16 cellular contexts compared by ENCODE assay signal in genomic region chr5:92544567-92544966, GRCh38.
"Had no signal": no experiment of that assay in that cellular context is flagged by ENCODE, and none has a peak within 500 bp of the region (broad histone marks: within the 10 kb centered on the region; RNA-seq: fewer than 3 reads in every experiment).

No MANE protein-coding gene starts in this region.

- DNase-seq: activated CD4-positive, alpha-beta T cell treated with anti-CD3 and anti-CD28 coated beads, Interleukin-2, amount 10 ng/mL, durations not matched to agents 24 days and 14 days; activated naive CD4-positive, alpha-beta T cell; effector memory CD8-positive, alpha-beta T cell; heart right ventricle; islet precursor cell; left lung; retina; thyroid gland had no signal

- H3K36me3 Mint-ChIP-seq: memory B cell; stimulated activated effector memory CD8-positive, alpha-beta T cell treated with anti-CD3 and anti-CD28 coated beads, Interleukin-12 subunit alpha, Interleukin-12 subunit beta, amount 100 ng/mL, for 72 hours; WTC11 had no signal

- H3K27me3 Mint-ChIP-seq: activated CD4-positive, alpha-beta T cell treated with anti-CD3 and anti-CD28 coated beads, Interleukin-2, amount 10 ng/mL, durations not matched to agents 24 days and 14 days; central memory CD8-positive, alpha-beta T cell; dendritic cell treated with granulocyte-macrophage colony-stimulating factor and Interleukin-4, amounts not matched to agents 40 ng/mL and 50 ng/mL, for 4 days; effector memory CD8-positive, alpha-beta T cell; memory B cell had no signal

- H3K4me1 ChIP-seq: heart right ventricle, left lung, thyroid gland, vagina had no signal

- H3K27ac ChIP-seq: epithelial cell of prostate, heart right ventricle, left lung, thyroid gland, vagina had no signal

- H3K36me3 ChIP-seq: heart right ventricle, left lung, thyroid gland, vagina had no signal

- H3K27ac Mint-ChIP-seq: activated CD4-positive, alpha-beta T cell treated with anti-CD3 and anti-CD28 coated beads, Interleukin-2, amount 10 ng/mL, durations not matched to agents 24 days and 14 days; activated T-helper 1 cell treated with anti-CD3 and anti-CD28 coated beads, Interleukin-12 subunit alpha, Interleukin-12 subunit beta, Interleukin-2, Interleukin-4 antibody, amounts not matched to agents 30 ng/mL and 10 ng/mL and 1 ng/mL, durations not matched to agents 14 hours and 24 hours and 36 hours; dendritic cell treated with granulocyte-macrophage colony-stimulating factor and Interleukin-4, amounts not matched to agents 40 ng/mL and 50 ng/mL, for 4 days; effector memory CD8-positive, alpha-beta T cell; memory B cell; stimulated activated effector memory CD8-positive, alpha-beta T cell treated with anti-CD3 and anti-CD28 coated beads, Interleukin-12 subunit alpha, Interleukin-12 subunit beta, amount 100 ng/mL, for 72 hours; WTC11 had no signal

- H3K9me3 ChIP-seq: thyroid gland, vagina had no signal

- H3K4me1 Mint-ChIP-seq: activated CD4-positive, alpha-beta T cell treated with anti-CD3 and anti-CD28 coated beads, Interleukin-2, amount 10 ng/mL, durations not matched to agents 24 days and 14 days; central memory CD8-positive, alpha-beta T cell; memory B cell; stimulated activated effector memory CD8-positive, alpha-beta T cell treated with anti-CD3 and anti-CD28 coated beads, Interleukin-12 subunit alpha, Interleukin-12 subunit beta, amount 100 ng/mL, for 72 hours; WTC11 had no signal

- H3K9me3 Mint-ChIP-seq: activated T-helper 1 cell treated with anti-CD3 and anti-CD28 coated beads, Interleukin-12 subunit alpha, Interleukin-12 subunit beta, Interleukin-2, Interleukin-4 antibody, amounts not matched to agents 30 ng/mL and 10 ng/mL and 1 ng/mL, durations not matched to agents 14 hours and 24 hours and 36 hours; dendritic cell treated with granulocyte-macrophage colony-stimulating factor and Interleukin-4, amounts not matched to agents 40 ng/mL and 50 ng/mL, for 4 days; stimulated activated effector memory CD8-positive, alpha-beta T cell treated with anti-CD3 and anti-CD28 coated beads, Interleukin-12 subunit alpha, Interleukin-12 subunit beta, amount 100 ng/mL, for 72 hours had no signal

- H3K4me3 ChIP-seq: heart right ventricle, left lung, thyroid gland, vagina had no signal

- ATAC-seq: effector memory CD8-positive, alpha-beta T cell; heart right ventricle; stimulated activated effector memory CD8-positive, alpha-beta T cell treated with anti-CD3 and anti-CD28 coated beads, Interleukin-12 subunit alpha, Interleukin-12 subunit beta, amount 100 ng/mL, for 72 hours; WTC11 had no signal

- H3K4me3 Mint-ChIP-seq: activated CD4-positive, alpha-beta T cell treated with anti-CD3 and anti-CD28 coated beads, Interleukin-2, amount 10 ng/mL, durations not matched to agents 24 days and 14 days; activated T-helper 1 cell treated with anti-CD3 and anti-CD28 coated beads, Interleukin-12 subunit alpha, Interleukin-12 subunit beta, Interleukin-2, Interleukin-4 antibody, amounts not matched to agents 30 ng/mL and 10 ng/mL and 1 ng/mL, durations not matched to agents 14 hours and 24 hours and 36 hours; central memory CD8-positive, alpha-beta T cell; dendritic cell treated with granulocyte-macrophage colony-stimulating factor and Interleukin-4, amounts not matched to agents 40 ng/mL and 50 ng/mL, for 4 days; effector memory CD8-positive, alpha-beta T cell; memory B cell; stimulated activated effector memory CD8-positive, alpha-beta T cell treated with anti-CD3 and anti-CD28 coated beads, Interleukin-12 subunit alpha, Interleukin-12 subunit beta, amount 100 ng/mL, for 72 hours; WTC11 had no signal

- H3K27me3 ChIP-seq: heart right ventricle, left lung, thyroid gland, vagina had no signal
